Comparison of ENCODE assay signal across 8 cellular contexts in genomic region chr12:67651380-67651695, GRCh38. TPM values are rescaled to one million over a fixed set of nuclear protein-coding genes. Genes with fewer than 3 reads are reported as not detected.
DNase-seq lines count a peak whose midpoint lies in the region; ATAC-seq and TF ChIP-seq lines count a peak whose summit lies in the region.

No MANE protein-coding gene starts in this region.

- peaks cover 9 to 53% of the 10 kb centered on the region in 2 experiments for H3K79me1 ChIP-seq in IMR-90 (ENCODE audit: low read depth in 1 of 2, low read length in 2 of 2)

- H3K4me1 ChIP-seq in IMR-90 (ENCODE audit: control insufficient read depth, insufficient read depth, low read length) (peaks cover 7% of the 10 kb centered on the region), sigmoid colon (peaks cover 0 to 73% (median 56%) of the 10 kb centered on the region in 4 donors), thyroid gland (peaks cover 20 to 22% of the 10 kb centered on the region in 2 donors)

- WGBS in IMR-90 (ENCODE audit: extremely low coverage in 2 of 2, insufficient read length in 1 of 2), 2 experiments = no CpG with 5 or more reads among the region's 5 CpGs
- WGBS in sigmoid colon, 2 donors = 30 to 39% methylated on average over 5 of the region's 5 CpGs
- 48 to 65% methylated on average over 5 of the region's 5 CpGs for WGBS in thyroid gland, 2 donors

- no peaks in the 10 kb centered on the region; the same call in 1 of the 2 replicates for H3K36me3 ChIP-seq in IMR-90 (ENCODE audit: control insufficient read depth, insufficient read depth, low read length)
- H3K36me3 ChIP-seq in sigmoid colon = no peaks in the 10 kb centered on the region
- no peaks in the 10 kb centered on the region for H3K36me3 ChIP-seq in thyroid gland

- H3K9me3 Mint-ChIP-seq in stimulated activated naive CD8-positive, alpha-beta T cell treated with anti-CD3 and anti-CD28 coated beads, Interleukin-15, Interleukin-2, amounts not matched to agents 100 ng/mL and 50 ng/mL, for 24 hours = no peaks in the 10 kb centered on the region

- H3K27me3 Mint-ChIP-seq in stimulated activated naive CD8-positive, alpha-beta T cell treated with anti-CD3 and anti-CD28 coated beads, Interleukin-15, Interleukin-2, amounts not matched to agents 100 ng/mL and 50 ng/mL, for 24 hours = no peaks in the 10 kb centered on the region

- no peak for ATAC-seq in stimulated activated naive CD8-positive, alpha-beta T cell treated with anti-CD3 and anti-CD28 coated beads, Interleukin-15, Interleukin-2, amounts not matched to agents 100 U/mL and 50 U/mL, for 24 hours
- no peak for ATAC-seq in IMR-90 (ENCODE audit: low read depth)

- H3K27me3 ChIP-seq in IMR-90 (ENCODE audit: control insufficient read depth, insufficient read depth, low read length) (no peaks in the 10 kb centered on the region), sigmoid colon (no peaks in the 10 kb centered on the region), thyroid gland (no peaks in the 10 kb centered on the region)

- dilution Hi-C loops in IMR-90 (cut with HindIII; ENCODE audit: low sequenced_read_pairs, unreplicated experiment) = no loop called here

- no peak overlapping the region for H3K14ac ChIP-seq in IMR-90 (replicated peaks; ENCODE audit: low read depth, low read length)

- intact Hi-C loops in IMR-90 (cut with micrococcal nuclease) = loop anchor here (1.0 kb wide), 1 partner anchor 292 kb away; no protein-coding TSS in a partner anchor
- intact Hi-C loops in sigmoid colon (cut with DNase I) = loop anchor here (2.0 to 10.0 kb wide), 3 partner anchors 177 to 387 kb away; partner anchors contain the start of gene CAND1
- intact Hi-C loops in thyroid gland (cut with DNase I) = no loop called here

- BruUV-seq in IMR-90 (replicated peaks; lab: Mats Ljungman, UMichigan) = no TSS peak

- H2BK120ac ChIP-seq in IMR-90 (ENCODE audit: low read depth, low read length) = no peak overlapping the region

- peak overlapping the region; percentile 94; the same call in 1 of the 2 replicates for H3K4me2 ChIP-seq in IMR-90 (ENCODE audit: low read depth, low read length)

- in situ Hi-C loops in IMR-90 (cut with MboI; ENCODE audit: low sequenced_read_pairs) = loop anchor here (5.0 to 10.0 kb wide), 3 partner anchors 217 to 297 kb away; no protein-coding TSS in a partner anchor

- no peak overlapping the region for H4K5ac ChIP-seq in IMR-90 (ENCODE audit: low read depth, low read length)

- peak overlapping the region; percentile 4 for H2BK5ac ChIP-seq in IMR-90 (ENCODE audit: low read depth, low read length, poor library complexity, severe bottlenecking)

- H3K23ac ChIP-seq in IMR-90 (ENCODE audit: low read depth, low read length) = no peak overlapping the region

- H3K27ac ChIP-seq in IMR-90 (ENCODE audit: insufficient read depth, low read length) (no peak overlapping the region), sigmoid colon (peak overlapping the region; percentile 97 to 100 (median 98)), thyroid gland (no peak overlapping the region)

- H3K36me3 Mint-ChIP-seq in stimulated activated naive CD8-positive, alpha-beta T cell treated with anti-CD3 and anti-CD28 coated beads, Interleukin-15, Interleukin-2, amounts not matched to agents 100 ng/mL and 50 ng/mL, for 24 hours (ENCODE audit: low read depth) = peaks cover 44% of the 10 kb centered on the region

- peaks cover 13% of the 10 kb centered on the region for H3K9me1 ChIP-seq in IMR-90 (ENCODE audit: insufficient read depth, low read length)

- no peak overlapping the region for H3K18ac ChIP-seq in IMR-90 (ENCODE audit: low read depth, low read length)

- no peak for TF ChIP-seq POLR2A in IMR-90 (IDR thresholded peaks at IDR 0.05; ENCODE audit: low read depth, low read length)
- TF ChIP-seq POLR2A in sigmoid colon (IDR thresholded peaks at IDR 0.05) = no peak
- no peak for TF ChIP-seq POLR2A in thyroid gland (IDR thresholded peaks at IDR 0.05)

- CTCF ChIA-PET in IMR-90 (lab: Yijun Ruan, JAX) = no interaction called here
- CTCF ChIA-PET in HEK293T (lab: Yijun Ruan, JAX) = no interaction called here

- H3K56ac ChIP-seq in IMR-90 (ENCODE audit: extremely low read depth, insufficient read depth, low read length) = no peak overlapping the region

- no peak for TF ChIP-seq EP300 in sigmoid colon (IDR thresholded peaks at IDR 0.05)

- no peak overlapping the region for H4K91ac ChIP-seq in IMR-90 (ENCODE audit: insufficient read depth, low read depth, low read length)

- H4K8ac ChIP-seq in IMR-90 (ENCODE audit: low read depth in 2 of 2, low read length in 2 of 2) = no peak overlapping the region

- H3K4me3 ChIP-seq in IMR-90 (ENCODE audit: insufficient read depth, low read depth, low read length) (no peak overlapping the region), fibroblast of the aortic adventitia (ENCODE audit: low read depth, low read length) (peak overlapping the region; percentile 82), sigmoid colon (peak overlapping the region in 3 of 4 donors; percentile 97 to 100 (median 98)), thyroid gland (replicated peaks in 1 of 3) (no peak overlapping the region)

- H2BK15ac ChIP-seq in IMR-90 (ENCODE audit: low read depth, low read length) = no peak overlapping the region

- H3K9me3 ChIP-seq in IMR-90 (ENCODE audit: control insufficient read depth, insufficient read depth, low read length) (no peaks in the 10 kb centered on the region), sigmoid colon (no peaks in the 10 kb centered on the region), thyroid gland (no peaks in the 10 kb centered on the region)

- no peak overlapping the region; the same call in 1 of the 2 replicates for H3K9ac ChIP-seq in IMR-90 (ENCODE audit: low read depth, low read length)

- H2AFZ ChIP-seq in IMR-90 (replicated peaks; ENCODE audit: low read length, poor library complexity) = no peak overlapping the region

- H2AK5ac ChIP-seq in IMR-90 (ENCODE audit: low read depth, low read length) = no peak overlapping the region

- DNase-seq in stimulated activated naive CD8-positive, alpha-beta T cell treated with anti-CD3 and anti-CD28 coated beads, Interleukin-15, Interleukin-2, amounts not matched to agents 100 U/mL and 50 U/mL, for 24 hours = no peak
- DNase-seq in IMR-90 (peak; percentile 59), fibroblast of the aortic adventitia (ENCODE audit: low read depth) (peak; percentile 71), sigmoid colon (no peak), HEK293T (ENCODE audit: extremely low spot score) (no peak), thyroid gland (no peak)
- DNase-seq in activated CD4-positive, alpha-beta T cell treated with anti-CD3 and anti-CD28 coated beads, Interleukin-2, amount 50 U/mL, for 1 hour = peak; percentile 29

- peak overlapping the region; percentile 89 for H3K27ac Mint-ChIP-seq in stimulated activated naive CD8-positive, alpha-beta T cell treated with anti-CD3 and anti-CD28 coated beads, Interleukin-15, Interleukin-2, amounts not matched to agents 100 ng/mL and 50 ng/mL, for 24 hours

- no peak overlapping the region for H2AK9ac ChIP-seq in IMR-90 (replicated peaks; ENCODE audit: low read depth, low read length, poor library complexity)

- peak; percentile 59 for TF ChIP-seq RAD21 in IMR-90 (IDR thresholded peaks at IDR 0.05; ENCODE audit: low read length)

- peak overlapping the region; percentile 89 for H3K4me3 Mint-ChIP-seq in stimulated activated naive CD8-positive, alpha-beta T cell treated with anti-CD3 and anti-CD28 coated beads, Interleukin-15, Interleukin-2, amounts not matched to agents 100 ng/mL and 50 ng/mL, for 24 hours

- POLR2A ChIA-PET in IMR-90 (lab: Charles Lee; ENCODE audit: unreplicated experiment) (no interaction called here), HEK293T (lab: Yijun Ruan, JAX) (no interaction called here)

- H3K4ac ChIP-seq in IMR-90 (ENCODE audit: low read depth, low read length) = no peak overlapping the region

- peaks cover 45% of the 10 kb centered on the region for H4K20me1 ChIP-seq in IMR-90 (ENCODE audit: insufficient read depth, low read length)

- peak; percentile 42 for TF ChIP-seq CTCF in IMR-90 (conservative IDR thresholded peaks at IDR 0.05; ENCODE audit: low read depth, low read length)
- TF ChIP-seq CTCF in fibroblast of the aortic adventitia (IDR thresholded peaks at IDR 0.05; ENCODE audit: insufficient read depth, low read length) = peak; percentile 56
- TF ChIP-seq CTCF in sigmoid colon (IDR thresholded peaks at IDR 0.05) = peak in 3 of 4 experiments; percentile 28 to 38 (median 29)
- peak in 1 of 6 experiments; percentile 5 for TF ChIP-seq CTCF in thyroid gland (IDR thresholded peaks at IDR 0.05)

- H2BK20ac ChIP-seq in IMR-90 (ENCODE audit: low read depth, low read length) = no peak overlapping the region

- H3K4me1 Mint-ChIP-seq in stimulated activated naive CD8-positive, alpha-beta T cell treated with anti-CD3 and anti-CD28 coated beads, Interleukin-15, Interleukin-2, amounts not matched to agents 100 ng/mL and 50 ng/mL, for 24 hours (ENCODE audit: low read depth) = peaks cover 69% of the 10 kb centered on the region

TF ChIP-seq in IMR-90, 13 proteins besides CTCF, POLR2A, EP300 and RAD21:
- TF ChIP-seq SMC3 (IDR thresholded peaks at IDR 0.05; ENCODE audit: low read depth, low read length) (peak; percentile 33; the same call in 1 of the 2 replicates), BHLHE40 (IDR thresholded peaks at IDR 0.05; ENCODE audit: low read depth, low read length) (no peak)

TF ChIP-seq in HEK293T, 16 proteins besides CTCF, POLR2A, EP300 and RAD21 (continues in another document):
- TF ChIP-seq TARDBP (IDR thresholded peaks at IDR 0.05) = no peak
- TF ChIP-seq, protein P1, sequence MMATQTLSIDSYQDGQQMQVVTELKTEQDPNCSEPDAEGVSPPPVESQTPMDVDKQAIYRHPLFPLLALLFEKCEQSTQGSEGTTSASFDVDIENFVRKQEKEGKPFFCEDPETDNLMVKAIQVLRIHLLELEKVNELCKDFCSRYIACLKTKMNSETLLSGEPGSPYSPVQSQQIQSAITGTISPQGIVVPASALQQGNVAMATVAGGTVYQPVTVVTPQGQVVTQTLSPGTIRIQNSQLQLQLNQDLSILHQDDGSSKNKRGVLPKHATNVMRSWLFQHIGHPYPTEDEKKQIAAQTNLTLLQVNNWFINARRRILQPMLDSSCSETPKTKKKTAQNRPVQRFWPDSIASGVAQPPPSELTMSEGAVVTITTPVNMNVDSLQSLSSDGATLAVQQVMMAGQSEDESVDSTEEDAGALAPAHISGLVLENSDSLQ (IDR thresholded peaks at IDR 0.05) = no peak
- TF ChIP-seq SUZ12 (IDR thresholded peaks at IDR 0.05) = no peak
- TF ChIP-seq NFRKB (IDR thresholded peaks at IDR 0.05) = no peak
- TF ChIP-seq FOXK2 (IDR thresholded peaks at IDR 0.05) = no peak
- no peak for TF ChIP-seq FOXM1 (IDR thresholded peaks at IDR 0.05; ENCODE audit: borderline replicate concordance)
- TF ChIP-seq LEF1 (IDR thresholded peaks at IDR 0.05; ENCODE audit: borderline replicate concordance) = no peak
- TF ChIP-seq SP1 (IDR thresholded peaks at IDR 0.05) = no peak

RNA-seq across cellular contexts. Expression of gene DYRK2, which starts 2.8 kb away (rescaled TPM):
- total RNA-seq in IMR-90 (2012; rRNA removed) (20.3 and 23.1 TPM in 2 replicates), fibroblast of the aortic adventitia (ENCODE audit: low replicate concordance) (23.8 and 32.1 TPM in 2 replicates), sigmoid colon (10 to 100 TPM; 17.6 to 32.4 (median 23.3) TPM), thyroid gland (10 to 100 TPM; 17.2 to 41.9 (median 19.6) TPM)
- polyA plus RNA-seq in IMR-90 (2012; rRNA removed) (16.3 and 17.1 TPM in 2 replicates), sigmoid colon (10 to 100 TPM; 22.8 to 32.8 (median 26.1) TPM)
- polyA plus RNA-seq in IMR-90 (2012; cell fraction: cytosol; rRNA removed) = 7.6 and 11.1 TPM in 2 replicates
- polyA plus RNA-seq in IMR-90 (2012; cell fraction: nucleus; rRNA removed; ENCODE audit: low replicate concordance) = 18.4 and 19.6 TPM in 2 replicates

Comparison
In these comparisons a context has a peak if more than half of its experiments do, and no peak if none do; other contexts are left out.
1. DNase-seq: peak in IMR-90 (single experiment), activated CD4-positive, alpha-beta T cell treated with anti-CD3 and anti-CD28 coated beads, Interleukin-2, amount 50 U/mL, for 1 hour (single experiment) and fibroblast of the aortic adventitia (single experiment); none in stimulated activated naive CD8-positive, alpha-beta T cell treated with anti-CD3 and anti-CD28 coated beads, Interleukin-15, Interleukin-2, amounts not matched to agents 100 U/mL and 50 U/mL, for 24 hours (single experiment), sigmoid colon (single experiment), HEK293T (single experiment) and thyroid gland (0 of 2).
2. H3K27ac ChIP-seq: peak in sigmoid colon (4 of 4); none in IMR-90 (single experiment) and thyroid gland (0 of 3).
3. H3K4me3 ChIP-seq: peak in fibroblast of the aortic adventitia (single experiment) and sigmoid colon (3 of 4); none in IMR-90 (single experiment) and thyroid gland (0 of 3).